Comparison of ENCODE assay signal across 11 cellular contexts in genomic region chr1:43540653-43541071, GRCh38. TPM values are rescaled to one million over a fixed set of nuclear protein-coding genes. Genes with fewer than 3 reads are reported as not detected.
A peak's percentile ranks its signal among the peaks of the same experiment; 100 is the strongest.
DNase-seq lines count a peak whose midpoint lies in the region; ATAC-seq and TF ChIP-seq lines count a peak whose summit lies in the region.
"Had no signal": no experiment of that assay in that cellular context is flagged by ENCODE, and none has a peak within 500 bp of the region (broad histone marks: within the 10 kb centered on the region; RNA-seq: fewer than 3 reads in every experiment).

No MANE protein-coding gene starts in this region.

- H3K4me3 Mint-ChIP-seq in WTC11 = no peak overlapping the region
- H3K4me3 Mint-ChIP-seq: activated B cell treated with CpG ODN at 0.5 μM for 24 hours; activated T-helper 17 cell treated with anti-CD3 and anti-CD28 coated beads, Interleukin-2, amount 50 U/mL, for 72 hours; HFFc6 had no signal

- H3K9me3 Mint-ChIP-seq in WTC11 = no peaks in the 10 kb centered on the region
- H3K9me3 Mint-ChIP-seq: activated B cell treated with CpG ODN at 0.5 μM for 24 hours; activated T-helper 17 cell treated with anti-CD3 and anti-CD28 coated beads, Interleukin-2, amount 50 U/mL, for 72 hours; HFFc6 had no signal

- WGBS in stomach, 5 donors = 17 to 42% (median 37%) methylated on average over 12 to 15 of the region's 15 CpGs

- DNase-seq in NCI-H2227 treated with DMSO at 0.1 percent for 48 hours (lab: John Stamatoyannopoulos, UW) = peak; percentile 55
- DNase-seq in midbrain (lab: John Stamatoyannopoulos, UW) = peak; percentile 78
- DNase-seq in stomach = no peak
- no peak for DNase-seq in A172 (ENCODE audit: low spot score)
- no peak for DNase-seq in effector CD8-positive, alpha-beta T cell (lab: John Stamatoyannopoulos, UW)
- DNase-seq in gastrocnemius medialis = no peak
- DNase-seq in WTC11 (ENCODE audit: low spot score) = no peak
- DNase-seq: activated B cell treated with CpG ODN at 0.5 μM for 24 hours, HFFc6 had no signal

- H3K9me3 ChIP-seq in endocrine pancreas (ENCODE audit: control insufficient read depth, low read length) (no peaks in the 10 kb centered on the region), stomach (no peaks in the 10 kb centered on the region), gastrocnemius medialis (no peaks in the 10 kb centered on the region)

- H3K27ac Mint-ChIP-seq in WTC11 = no peak overlapping the region
- H3K27ac Mint-ChIP-seq: activated B cell treated with CpG ODN at 0.5 μM for 24 hours; activated T-helper 17 cell treated with anti-CD3 and anti-CD28 coated beads, Interleukin-2, amount 50 U/mL, for 72 hours; HFFc6 had no signal

- ATAC-seq in gastrocnemius medialis (no peak), WTC11 (no peak)
- ATAC-seq: activated T-helper 17 cell treated with anti-CD3 and anti-CD28 coated beads, Interleukin-2, amount 50 U/mL, for 72 hours had no signal

- H3K36me3 Mint-ChIP-seq in WTC11 = peaks cover 23% of the 10 kb centered on the region

- CTCF ChIA-PET in WTC11 (lab: Charles Lee) = interaction anchor here (3.2 kb wide), 1 partner anchor 14 kb away, joined by 12 read pairs; no protein-coding TSS in a partner anchor

- H3K4me3 ChIP-seq in endocrine pancreas (ENCODE audit: control insufficient read depth, insufficient read depth, low read length) = no peak overlapping the region
- no peak overlapping the region for H3K4me3 ChIP-seq in stomach
- H3K4me3 ChIP-seq in gastrocnemius medialis = no peak overlapping the region

- POLR2A ChIA-PET in WTC11 (lab: Charles Lee) = no interaction called here

- H3K4me1 Mint-ChIP-seq in WTC11 = peaks cover 58% of the 10 kb centered on the region
- H3K4me1 Mint-ChIP-seq: activated B cell treated with CpG ODN at 0.5 μM for 24 hours; activated T-helper 17 cell treated with anti-CD3 and anti-CD28 coated beads, Interleukin-2, amount 50 U/mL, for 72 hours had no signal

- intact Hi-C loops in stomach (cut with DNase I; ENCODE audit: low total_unique reads) (no loop called here), gastrocnemius medialis (cut with DNase I; ENCODE audit: low total_unique reads) (no loop called here)

- TF ChIP-seq CTCF in stomach (IDR thresholded peaks at IDR 0.05) (no peak), gastrocnemius medialis (IDR thresholded peaks at IDR 0.05 in 4 of 5, conservative IDR thresholded peaks at IDR 0.05 in 1 of 5) (no peak), WTC11 (IDR thresholded peaks at IDR 0.05) (no peak)

- TF ChIP-seq POLR2A in stomach (IDR thresholded peaks at IDR 0.05) (no peak), gastrocnemius medialis (IDR thresholded peaks at IDR 0.05) (no peak)

- peak overlapping the region; percentile 72 to 92 (median 87) for H3K27ac ChIP-seq in stomach
- no peak overlapping the region for H3K27ac ChIP-seq in gastrocnemius medialis

- no peak for TF ChIP-seq EP300 in stomach (IDR thresholded peaks at IDR 0.05)

- H3K4me1 ChIP-seq in endocrine pancreas (ENCODE audit: control insufficient read depth, insufficient read depth, low read length) (no peaks in the 10 kb centered on the region), stomach (peaks cover 79 to 100% (median 97%) of the 10 kb centered on the region in 4 donors), gastrocnemius medialis (no peaks in the 10 kb centered on the region)

- in situ Hi-C loops in gastrocnemius medialis (cut with MboI; ENCODE audit: low sequenced_read_pairs in 4 of 4) = loop anchor here (25.0 kb wide), 3 partner anchors 397 to 522 kb away; partner anchors contain the start of genes ARTN (in 2 of the 4), IPO13 (in 2 of the 4) and SLC6A9 (in 2 of the 4)

- H3K36me3 ChIP-seq in endocrine pancreas (ENCODE audit: control insufficient read depth, insufficient read depth, low read length) (no peaks in the 10 kb centered on the region), stomach (peaks cover 5 to 8% (median 7%) of the 10 kb centered on the region in 4 donors), gastrocnemius medialis (no peaks in the 10 kb centered on the region)

- peak overlapping the region; percentile 2 for H3K9ac ChIP-seq in endocrine pancreas (ENCODE audit: control insufficient read depth, insufficient read depth, low read length)

- no peaks in the 10 kb centered on the region for H3K27me3 ChIP-seq in endocrine pancreas (ENCODE audit: control insufficient read depth, insufficient read depth, low read length)
- no peaks in the 10 kb centered on the region for H3K27me3 ChIP-seq in stomach
- H3K27me3 ChIP-seq in gastrocnemius medialis = no peaks in the 10 kb centered on the region

- H3K27me3 Mint-ChIP-seq in WTC11 (ENCODE audit: low read depth) = no peaks in the 10 kb centered on the region
- H3K27me3 Mint-ChIP-seq: activated T-helper 17 cell treated with anti-CD3 and anti-CD28 coated beads, Interleukin-2, amount 50 U/mL, for 72 hours had no signal

TF ChIP-seq in WTC11, 78 proteins besides CTCF, POLR2A, EP300 and RAD21:
- no peak for TF ChIP-seq E2F1 (CRISPR knock-in tag; IDR thresholded peaks at IDR 0.05)
- TF ChIP-seq ZNF416 (CRISPR knock-in tag; IDR thresholded peaks at IDR 0.05) = no peak
- no peak for TF ChIP-seq ELF4 (CRISPR knock-in tag; IDR thresholded peaks at IDR 0.05; ENCODE audit: low read depth)
- no peak for TF ChIP-seq SMAD3 (CRISPR knock-in tag; IDR thresholded peaks at IDR 0.05; ENCODE audit: borderline replicate concordance)

RNA-seq across cellular contexts. Expression of gene PTPRF, which starts 10.0 kb away (rescaled TPM):
- 100 to 1,000 TPM in 4 of 5 donors, 10 to 100 TPM in 1; 63.0 to 282 (median 114) TPM for total RNA-seq in stomach
- polyA plus RNA-seq in stomach = 10 to 100 TPM; 11.3 to 53.3 (median 30.4) TPM
- total RNA-seq in A172 (2014; rRNA removed; shearing (Covaris generic)) = 25.2 and 27.4 TPM in 2 replicates
- 1 to 10 TPM; 1.8 to 2.6 (median 2.5) TPM for total RNA-seq in gastrocnemius medialis
- 248 to 295 TPM (median 275 TPM) in 3 replicates for total RNA-seq in WTC11 (2021)
- total RNA-seq: activated B cell treated with CpG ODN at 0.5 μM for 24 hours had no signal

Comparison
In these comparisons a context has a peak if more than half of its experiments do, and no peak if none do; other contexts are left out.
1. DNase-seq: peak in NCI-H2227 treated with DMSO at 0.1 percent for 48 hours (single experiment) and midbrain (single experiment); none in stomach (single experiment), A172 (single experiment), effector CD8-positive, alpha-beta T cell (single experiment), gastrocnemius medialis (0 of 2) and WTC11 (single experiment).
2. H3K27ac ChIP-seq: peak in stomach (5 of 5); none in gastrocnemius medialis (0 of 4).